Comparison of ENCODE assay signal across 1 cellular context in genomic region chr5:1459435-1459834, GRCh38. TPM values are rescaled to one million over a fixed set of nuclear protein-coding genes. Genes with fewer than 3 reads are reported as not detected.
"Had no signal": no experiment of that assay in that cellular context is flagged by ENCODE, and none has a peak within 500 bp of the region (broad histone marks: within the 10 kb centered on the region; RNA-seq: fewer than 3 reads in every experiment).

No MANE protein-coding gene starts in this region.

RNA-seq across cellular contexts. Expression of gene SLC6A3, which starts 14.2 kb away (rescaled TPM):
- total RNA-seq: G401 had no signal
